Comparison of ENCODE assay signal across 9 cellular contexts in the genomic region with DNA sequence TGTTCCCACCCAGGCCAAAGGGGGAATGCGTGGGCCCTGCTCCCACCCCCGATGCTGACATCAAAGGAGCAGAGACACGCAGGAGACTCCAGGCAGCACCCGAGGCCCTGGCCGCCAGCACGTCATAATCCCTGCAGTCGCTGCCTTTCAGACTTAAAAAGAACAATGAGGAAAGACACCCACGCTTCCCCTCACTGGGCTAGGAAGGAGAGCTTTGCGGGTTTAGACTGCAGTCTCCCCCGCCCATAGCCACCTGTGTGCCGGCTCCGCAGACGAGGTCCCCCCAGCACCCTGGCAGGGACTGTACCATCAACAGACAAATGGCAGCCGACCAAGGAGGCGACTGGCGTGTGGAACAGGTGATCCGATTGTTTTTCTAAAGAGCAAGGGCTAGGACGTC. TPM values are rescaled to one million over a fixed set of nuclear protein-coding genes. Genes with fewer than 3 reads are reported as not detected.
DNase-seq lines count a peak whose midpoint lies in the region; ATAC-seq and TF ChIP-seq lines count a peak whose summit lies in the region.
"Had no signal": no experiment of that assay in that cellular context is flagged by ENCODE, and none has a peak within 500 bp of the region (broad histone marks: within the 10 kb centered on the region; RNA-seq: fewer than 3 reads in every experiment).

No MANE protein-coding gene starts in this region.

- no peak overlapping the region for H2AK5ac ChIP-seq in mesenchymal stem cell (ENCODE audit: low read length, severe bottlenecking)

- H3K27me3 ChIP-seq in mesenchymal stem cell (ENCODE audit: control insufficient read depth in 1 of 2, insufficient read depth in 1 of 2, low read length in 2 of 2), result no peaks in the 10 kb centered on the region

- H2BK15ac ChIP-seq in mesenchymal stem cell (ENCODE audit: low read depth, poor library complexity, severe bottlenecking), result no peak overlapping the region

- H3K14ac ChIP-seq in mesenchymal stem cell (ENCODE audit: low read length in 2 of 2), result no peak overlapping the region

- TF ChIP-seq CTCF in natural killer cell (IDR thresholded peaks at IDR 0.05) (no peak), type B pancreatic cell (conservative IDR thresholded peaks at IDR 0.05) (no peak)

- H3K4me3 ChIP-seq in mesenchymal stem cell (ENCODE audit: insufficient read depth in 1 of 2, low read depth in 1 of 2, low read length in 2 of 2), result peak overlapping the region in 1 of 2 experiments; percentile 65
- H3K4me3 ChIP-seq: GM12878 had no signal

- no peak overlapping the region for H4K8ac ChIP-seq in mesenchymal stem cell (ENCODE audit: low read length)

- H2AFZ ChIP-seq in mesenchymal stem cell (ENCODE audit: low read depth, low read length), result no peak overlapping the region

- H3K4ac ChIP-seq in mesenchymal stem cell (ENCODE audit: low read depth in 1 of 2, low read length in 2 of 2), result no peak overlapping the region

- H3K27ac Mint-ChIP-seq in natural killer cell, result no peak overlapping the region
- no peak overlapping the region for H3K27ac Mint-ChIP-seq in natural killer cell treated with Interleukin-12 subunit alpha and Interleukin-12 subunit beta and Interleukin-15 and Interleukin-18, amount 100 ng/mL, for 72 hours
- no peak overlapping the region for H3K27ac Mint-ChIP-seq in type B pancreatic cell

- no peaks in the 10 kb centered on the region for H3K36me3 Mint-ChIP-seq in natural killer cell
- H3K36me3 Mint-ChIP-seq in natural killer cell treated with Interleukin-12 subunit alpha and Interleukin-12 subunit beta and Interleukin-15 and Interleukin-18, amount 100 ng/mL, for 72 hours, result no peaks in the 10 kb centered on the region
- peaks cover 18% of the 10 kb centered on the region for H3K36me3 Mint-ChIP-seq in type B pancreatic cell

- H3K23ac ChIP-seq in mesenchymal stem cell (ENCODE audit: low read length in 2 of 2), result peak overlapping the region in 1 of 2 experiments; percentile 59

- peak overlapping the region; percentile 58 for H3K9ac ChIP-seq in mesenchymal stem cell (ENCODE audit: low read length)

- intact Hi-C loops in natural killer cell (cut with micrococcal nuclease), result no loop called here

- 91% methylated on average over 17 of the region's 18 CpGs for WGBS in mesenchymal stem cell

- peaks cover 0 to 4% of the 10 kb centered on the region in 2 experiments for H3K36me3 ChIP-seq in mesenchymal stem cell (ENCODE audit: control insufficient read depth in 1 of 2, insufficient read depth in 2 of 2, low read depth in 1 of 2, low read length in 2 of 2)

- peak overlapping the region in 1 of 2 experiments; percentile 42 for H2BK12ac ChIP-seq in mesenchymal stem cell (ENCODE audit: low read length in 2 of 2)

- no peak overlapping the region for H3K27ac ChIP-seq in mesenchymal stem cell (ENCODE audit: low read length, poor library complexity, severe bottlenecking)

- peaks cover 27% of the 10 kb centered on the region for H3K4me1 ChIP-seq in mesenchymal stem cell (ENCODE audit: control insufficient read depth, insufficient read depth, low read depth, low read length)

- no peak overlapping the region for H2BK120ac ChIP-seq in mesenchymal stem cell (ENCODE audit: low read depth, low read length)

- no peak for TF ChIP-seq POLR2A in erythroblast (IDR thresholded peaks at IDR 0.05; ENCODE audit: low read length)

- H3K18ac ChIP-seq in mesenchymal stem cell (ENCODE audit: low read depth in 1 of 2, low read length in 2 of 2), result no peak overlapping the region

- peak overlapping the region; percentile 33 for H3K4me2 ChIP-seq in mesenchymal stem cell (ENCODE audit: low read length, poor library complexity, severe bottlenecking)

- H3K9me3 Mint-ChIP-seq in natural killer cell, result no peaks in the 10 kb centered on the region
- H3K9me3 Mint-ChIP-seq in natural killer cell treated with Interleukin-12 subunit alpha and Interleukin-12 subunit beta and Interleukin-15 and Interleukin-18, amount 100 ng/mL, for 72 hours, result no peaks in the 10 kb centered on the region
- no peaks in the 10 kb centered on the region for H3K9me3 Mint-ChIP-seq in type B pancreatic cell

- no peak for DNase-seq in natural killer cell
- DNase-seq in natural killer cell treated with Interleukin-12 subunit alpha and Interleukin-12 subunit beta and Interleukin-15 and Interleukin-18, amount 100 ng/mL, for 72 hours (ENCODE audit: low spot score), result no peak
- DNase-seq in activated naive CD4-positive, alpha-beta T cell treated with anti-CD3 and anti-CD28 coated beads, Interleukin-2, amount 50 U/mL, for 16 hours, result peak; percentile 25
- DNase-seq in mesenchymal stem cell, result no peak
- DNase-seq in type B pancreatic cell (ENCODE audit: extremely low spot score, unreplicated experiment), result no peak
- DNase-seq in NCI-H2196 treated with DMSO at 0.1 percent for 48 hours (lab: John Stamatoyannopoulos, UW; ENCODE audit: unreplicated experiment), result no peak
- DNase-seq in CD1c-positive myeloid dendritic cell (ENCODE audit: extremely low spot score), result no peak
- no peak for DNase-seq in erythroblast (lab: John Stamatoyannopoulos, UW)

- H3K9me3 ChIP-seq in mesenchymal stem cell (ENCODE audit: control insufficient read depth, low read length), result no peaks in the 10 kb centered on the region

- no peak overlapping the region for H4K91ac ChIP-seq in mesenchymal stem cell (ENCODE audit: low read length)

- H2BK5ac ChIP-seq in mesenchymal stem cell (ENCODE audit: low read depth, low read length, poor library complexity, severe bottlenecking), result no peak overlapping the region

- H3K4me3 Mint-ChIP-seq in natural killer cell (peak overlapping the region; percentile 36), type B pancreatic cell (peak overlapping the region; percentile 80)
- H3K4me3 Mint-ChIP-seq in natural killer cell treated with Interleukin-12 subunit alpha and Interleukin-12 subunit beta and Interleukin-15 and Interleukin-18, amount 100 ng/mL, for 72 hours, result no peak overlapping the region

- peaks cover 0 to 8% of the 10 kb centered on the region in 2 donors for H3K4me1 Mint-ChIP-seq in natural killer cell
- H3K4me1 Mint-ChIP-seq in natural killer cell treated with Interleukin-12 subunit alpha and Interleukin-12 subunit beta and Interleukin-15 and Interleukin-18, amount 100 ng/mL, for 72 hours (ENCODE audit: low read depth in 2 of 2), result peaks cover 0 to 2% of the 10 kb centered on the region in 2 donors
- peaks cover 26% of the 10 kb centered on the region for H3K4me1 Mint-ChIP-seq in type B pancreatic cell (ENCODE audit: unreplicated experiment)

- peak in 1 of 3 donors; percentile 26 for ATAC-seq in natural killer cell
- no peak for ATAC-seq in natural killer cell treated with Interleukin-12 subunit alpha and Interleukin-12 subunit beta and Interleukin-15 and Interleukin-18, amount 100 ng/mL, for 72 hours
- ATAC-seq: GM12878 had no signal

- H3K27me3 Mint-ChIP-seq in natural killer cell (ENCODE audit: low read depth in 2 of 2) (peaks cover 19 to 25% of the 10 kb centered on the region in 2 donors), type B pancreatic cell (peaks cover 44% of the 10 kb centered on the region)
- H3K27me3 Mint-ChIP-seq in natural killer cell treated with Interleukin-12 subunit alpha and Interleukin-12 subunit beta and Interleukin-15 and Interleukin-18, amount 100 ng/mL, for 72 hours, result peaks cover 18 to 28% of the 10 kb centered on the region in 2 donors

- peaks cover 26% of the 10 kb centered on the region for H3K79me1 ChIP-seq in mesenchymal stem cell (replicated peaks; ENCODE audit: low read length, poor library complexity, severe bottlenecking)

RNA-seq across cellular contexts. Expression of a gene that starts 1.3 kb away (rescaled TPM):
- 10 to 100 TPM in 1 of 3 donors, 1 to 10 TPM in 1, under 1 TPM in 1; 0.16 to 24.4 (median 1.4) TPM for total RNA-seq in natural killer cell
- 1 to 10 TPM in 1 of 2 donors, under 1 TPM in 1; 0.48 to 2.5 TPM for total RNA-seq in natural killer cell treated with Interleukin-12 subunit alpha and Interleukin-12 subunit beta and Interleukin-15 and Interleukin-18, amount 100 ng/mL, for 72 hours
- polyA plus RNA-seq in mesenchymal stem cell (2013, experiment 1 of 2), result 16.9 TPM
- 16.6 TPM for polyA plus RNA-seq in mesenchymal stem cell (2013, experiment 2 of 2)
- total RNA-seq in type B pancreatic cell (ENCODE audit: low replicate concordance), result 18.8 and 42.3 TPM in 2 replicates
